In the genomic region with DNA sequence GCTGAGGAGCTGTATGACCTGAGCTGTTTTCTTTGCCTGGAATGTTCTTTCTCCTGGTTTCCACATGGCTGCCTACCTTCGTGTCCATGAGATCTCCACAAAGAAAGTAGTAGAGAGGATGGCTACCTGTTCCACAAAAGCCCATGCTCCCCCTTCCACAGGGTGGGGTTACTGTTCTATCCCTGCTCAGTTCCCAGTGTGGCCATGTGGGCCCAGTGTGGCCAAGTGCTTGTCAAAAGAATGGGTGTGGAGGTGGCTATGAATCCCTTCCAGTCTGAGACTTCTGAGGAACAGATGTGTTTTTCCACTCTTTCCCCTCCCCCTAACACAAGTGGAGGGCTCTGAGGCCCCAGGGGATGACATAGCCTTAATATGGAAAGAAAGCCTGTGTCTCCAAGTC, we compare ENCODE assay signal across 16 cellular contexts.
"Had no signal": no experiment of that assay in that cellular context is flagged by ENCODE, and none has a peak within 500 bp of the region (broad histone marks: within the 10 kb centered on the region; RNA-seq: fewer than 3 reads in every experiment).

No MANE protein-coding gene starts in this region.

- H3K27me3 Mint-ChIP-seq: stimulated activated memory B cell treated with anti-CD40 and anti-IgM and Interleukin-4, amounts not matched to agents 10 μg/mL and 1 μg/mL and 100 μg/mL, for 72 hours had no signal

- ATAC-seq: activated CD4-positive, CD25-positive, alpha-beta regulatory T cell treated with anti-CD3 and anti-CD28 coated beads, Interleukin-2, amount 50 U/mL, for 24 hours; lower lobe of right lung; natural killer cell; stimulated activated memory B cell treated with anti-CD40 and anti-IgM and Interleukin-4, amounts not matched to agents 10 μg/mL and 1 μg/mL and 100 μg/mL, for 72 hours had no signal

- H3K36me3 ChIP-seq: brain microvascular endothelial cell, lower lobe of right lung, right atrium auricular region had no signal

- H3K4me1 ChIP-seq: lower lobe of right lung, right atrium auricular region had no signal

- H3K9me3 Mint-ChIP-seq: activated T-helper 1 cell treated with anti-CD3 and anti-CD28 coated beads, Interleukin-12 subunit alpha, Interleukin-12 subunit beta, Interleukin-2, Interleukin-4 antibody, amounts not matched to agents 30 ng/mL and 10 ng/mL and 1 ng/mL, durations not matched to agents 14 hours and 24 hours and 36 hours; endodermal cell; immature natural killer cell; natural killer cell; T-helper 2 cell treated with Interferon-gamma antibody and Interleukin-4, amounts not matched to agents 5 μg/mL and 100 μg/mL, for 36 hours had no signal

- H3K4me1 Mint-ChIP-seq: endodermal cell, immature natural killer cell had no signal

- H3K9me3 ChIP-seq: lower lobe of right lung, right atrium auricular region had no signal

- H3K4me3 ChIP-seq: lower lobe of right lung, right atrium auricular region had no signal

- H3K27ac ChIP-seq: brain microvascular endothelial cell, lower lobe of right lung, right atrium auricular region had no signal

- DNase-seq: activated naive CD4-positive, alpha-beta T cell treated with Interleukin-2 at 50 U/mL for 16 hours; brain microvascular endothelial cell; cerebellar nuclear complex; endodermal cell; erythroblast; immature natural killer cell; lower lobe of right lung; midbrain; natural killer cell; trophoblast cell had no signal

- H3K36me3 Mint-ChIP-seq: immature natural killer cell, natural killer cell had no signal

- H3K27ac Mint-ChIP-seq: activated T-helper 1 cell treated with anti-CD3 and anti-CD28 coated beads, Interleukin-12 subunit alpha, Interleukin-12 subunit beta, Interleukin-2, Interleukin-4 antibody, amounts not matched to agents 30 ng/mL and 10 ng/mL and 1 ng/mL, durations not matched to agents 14 hours and 24 hours and 36 hours; dendritic cell treated with granulocyte-macrophage colony-stimulating factor and Interleukin-4, amounts not matched to agents 40 ng/mL and 50 ng/mL, for 4 days; endodermal cell; immature natural killer cell; natural killer cell; T-helper 2 cell treated with Interferon-gamma antibody and Interleukin-4, amounts not matched to agents 5 μg/mL and 100 μg/mL, for 36 hours had no signal

- H3K4me3 Mint-ChIP-seq: activated T-helper 1 cell treated with anti-CD3 and anti-CD28 coated beads, Interleukin-12 subunit alpha, Interleukin-12 subunit beta, Interleukin-2, Interleukin-4 antibody, amounts not matched to agents 30 ng/mL and 10 ng/mL and 1 ng/mL, durations not matched to agents 14 hours and 24 hours and 36 hours; dendritic cell treated with granulocyte-macrophage colony-stimulating factor and Interleukin-4, amounts not matched to agents 40 ng/mL and 50 ng/mL, for 4 days; endodermal cell; immature natural killer cell; natural killer cell; stimulated activated memory B cell treated with anti-CD40 and anti-IgM and Interleukin-4, amounts not matched to agents 10 μg/mL and 1 μg/mL and 100 μg/mL, for 72 hours; T-helper 2 cell treated with Interferon-gamma antibody and Interleukin-4, amounts not matched to agents 5 μg/mL and 100 μg/mL, for 36 hours had no signal

- H3K27me3 ChIP-seq: brain microvascular endothelial cell, right atrium auricular region had no signal
